Comparison of ENCODE assay signal across 10 cellular contexts in the genomic region with DNA sequence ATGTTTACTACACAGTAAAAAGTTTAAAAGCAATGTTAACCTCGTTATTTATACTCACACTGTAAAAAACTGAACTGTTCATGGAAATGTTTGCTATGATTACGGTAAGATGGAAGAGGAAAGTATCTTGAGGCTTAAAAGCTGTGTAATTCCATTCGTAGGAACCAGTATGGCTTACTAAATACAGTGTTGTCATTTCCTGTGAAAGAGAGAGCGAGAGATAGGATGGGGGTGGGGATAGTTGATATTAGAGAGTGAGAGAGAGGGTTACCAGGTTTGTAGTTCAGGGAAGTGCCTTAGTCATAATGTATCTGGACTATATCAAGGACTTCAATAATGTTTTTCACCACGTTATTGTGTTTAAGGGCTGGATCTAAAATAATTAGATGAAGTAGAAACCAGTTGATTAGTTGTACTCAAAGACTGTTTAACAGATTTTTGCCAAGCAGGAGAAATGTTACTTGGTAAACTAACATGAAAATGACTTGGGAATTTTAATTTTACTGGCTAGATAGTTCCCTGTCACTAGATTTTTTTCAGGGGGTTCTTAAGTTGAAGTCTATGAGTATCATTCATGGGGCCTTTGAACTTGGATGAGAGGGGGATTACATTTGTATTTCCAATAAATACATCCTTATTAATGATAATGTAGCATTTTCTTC. TPM values are rescaled to one million over a fixed set of nuclear protein-coding genes. Genes with fewer than 3 reads are reported as not detected.
DNase-seq lines count a peak whose midpoint lies in the region; ATAC-seq and TF ChIP-seq lines count a peak whose summit lies in the region.
"Had no signal": no experiment of that assay in that cellular context is flagged by ENCODE, and none has a peak within 500 bp of the region (broad histone marks: within the 10 kb centered on the region; RNA-seq: fewer than 3 reads in every experiment).

No MANE protein-coding gene starts in this region.

- WGBS in liver = 84% methylated on average over 5 of the region's 5 CpGs

- H3K27ac ChIP-seq in liver (ENCODE audit: low read depth in 1 of 2, low read length in 2 of 2) (peak overlapping the region; percentile 48 to 59), Peyer's patch (peak overlapping the region in 1 of 4 donors; percentile 20)

- peak; percentile 52 for ATAC-seq in HG03097 (IDR thresholded peaks at IDR 0.05; ENCODE audit: low FRiP score, unreplicated experiment)

- TF ChIP-seq POLR2A in Peyer's patch (IDR thresholded peaks at IDR 0.05) = no peak

- peaks cover 87% of the 10 kb centered on the region for H3K4me1 Mint-ChIP-seq in brain

- no peak for TF ChIP-seq RAD21 in liver (IDR thresholded peaks at IDR 0.05)

- H3K4me1 ChIP-seq in liver (ENCODE audit: control insufficient read depth in 4 of 4, insufficient read depth in 4 of 4, low read length in 3 of 4) (peaks cover 3 to 33% (median 21%) of the 10 kb centered on the region in 4 donors), Peyer's patch (no peaks in the 10 kb centered on the region)

- TF ChIP-seq CTCF in brain (conservative IDR thresholded peaks at IDR 0.05) = no peak
- no peak for TF ChIP-seq CTCF in liver (IDR thresholded peaks at IDR 0.05; ENCODE audit: low read depth, low read length, missing input control)
- no peak for TF ChIP-seq CTCF in Peyer's patch (IDR thresholded peaks at IDR 0.05)
- no peak for TF ChIP-seq CTCF in GM13976 (IDR thresholded peaks at IDR 0.05; ENCODE audit: borderline replicate concordance, control extremely low read depth, extremely low read depth, insufficient read depth, missing control alignments)

- H3K27me3 ChIP-seq in liver (ENCODE audit: control insufficient read depth in 4 of 4, insufficient read depth in 4 of 4, low read length in 3 of 4) (no peaks in the 10 kb centered on the region), Peyer's patch (no peaks in the 10 kb centered on the region)

- H3K27ac Mint-ChIP-seq in brain = peak overlapping the region in 2 of 5 experiments; percentile 12 to 39

- DNase-seq in DMS53 treated with DMSO at 0.1 percent for 48 hours (lab: John Stamatoyannopoulos, UW; ENCODE audit: unreplicated experiment) (peak; percentile 17), cerebellar nuclear complex (lab: John Stamatoyannopoulos, UW) (no peak), Peyer's patch (no peak), GM13976 (ENCODE audit: low spot score) (no peak), AG08396 (ENCODE audit: low spot score) (no peak)
- DNase-seq: activated CD8-positive, alpha-beta memory T cell treated with anti-CD3 and anti-CD28 coated beads, Interleukin-2, amount 50 U/mL, for 4 hours; effector memory CD4-positive, alpha-beta T cell had no signal

- H3K9me3 ChIP-seq in liver (ENCODE audit: control insufficient read depth in 4 of 4, low read length in 3 of 4) (no peaks in the 10 kb centered on the region), Peyer's patch (no peaks in the 10 kb centered on the region)

- peak overlapping the region; percentile 0 to 36 (median 6) for H3K4me3 Mint-ChIP-seq in brain

- peaks cover 0 to 2% (median 0%) of the 10 kb centered on the region in 5 experiments for H3K9me3 Mint-ChIP-seq in brain

- H3K4me3 ChIP-seq in liver (ENCODE audit: low read depth in 1 of 3, low read length in 3 of 3) (no peak overlapping the region), Peyer's patch (no peak overlapping the region)

- H3K27me3 Mint-ChIP-seq in brain = no peaks in the 10 kb centered on the region

- H3K36me3 Mint-ChIP-seq in brain = peaks cover 24% of the 10 kb centered on the region

- in situ Hi-C loops in GM13976 (cut with MboI; ENCODE audit: low sequenced_read_pairs, unreplicated experiment) = no loop called here

- no peaks in the 10 kb centered on the region for H3K36me3 ChIP-seq in liver (ENCODE audit: control insufficient read depth in 4 of 4, insufficient read depth in 3 of 4, low read depth in 1 of 4, low read length in 3 of 4)
- H3K36me3 ChIP-seq in Peyer's patch = no peaks in the 10 kb centered on the region

- no peak overlapping the region for H3K9ac ChIP-seq in liver (ENCODE audit: low read depth in 1 of 2, low read length in 2 of 2)

TF ChIP-seq in liver, 16 proteins besides CTCF, POLR2A, EP300 and RAD21:
- TF ChIP-seq MAX (IDR thresholded peaks at IDR 0.05) = no peak
- TF ChIP-seq ZBTB33 (IDR thresholded peaks at IDR 0.05) = no peak
- no peak for TF ChIP-seq RXRA (IDR thresholded peaks at IDR 0.05)
- no peak for TF ChIP-seq JUND (IDR thresholded peaks at IDR 0.05)
- TF ChIP-seq HNF4A (conservative IDR thresholded peaks at IDR 0.05) = no peak

RNA-seq across cellular contexts. Expression of gene AFDN, which starts 30.4 kb away (rescaled TPM):
- 50.8 TPM for polyA plus RNA-seq in brain (ENCODE audit: insufficient read depth, low read depth, low replicate concordance)
- 100 to 1,000 TPM in 1 of 2 donors, 10 to 100 TPM in 1; 33.3 to 145 TPM for total RNA-seq in liver
- polyA plus RNA-seq in liver = 10 to 100 TPM; 21.3 to 25.4 TPM
- total RNA-seq in Peyer's patch = 100 to 1,000 TPM; 265 to 326 (median 313) TPM
